ENCODE assay signal across 16 cellular contexts in the genomic region with DNA sequence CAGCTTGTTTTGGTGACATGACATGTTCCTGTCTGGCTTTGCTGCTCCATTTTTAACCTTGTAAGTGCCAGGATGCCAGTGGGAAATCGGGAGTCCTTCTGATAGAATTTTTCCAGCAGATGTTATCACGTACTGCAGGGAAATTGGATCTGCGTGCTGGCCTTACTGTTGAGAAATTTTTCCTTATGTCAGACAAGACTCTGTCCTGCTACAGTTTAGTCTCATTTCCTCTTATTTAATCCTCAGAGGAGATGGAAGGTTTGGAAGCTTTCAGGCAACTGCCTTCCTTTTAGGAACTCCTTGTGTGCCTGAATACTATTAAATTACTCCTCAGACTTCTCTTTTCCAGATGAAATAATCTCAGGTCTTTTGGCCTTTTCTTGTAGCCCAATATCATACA.
DNase-seq lines count a peak whose midpoint lies in the region; ATAC-seq and TF ChIP-seq lines count a peak whose summit lies in the region.
"Had no signal": no experiment of that assay in that cellular context is flagged by ENCODE, and none has a peak within 500 bp of the region (broad histone marks: within the 10 kb centered on the region; RNA-seq: fewer than 3 reads in every experiment).

No MANE protein-coding gene starts in this region.

- H3K9ac ChIP-seq in rectal smooth muscle tissue (ENCODE audit: low read length) = no peak overlapping the region

- no peak overlapping the region for H3K4me3 ChIP-seq in rectal smooth muscle tissue (ENCODE audit: low read length)
- H3K4me3 ChIP-seq: Peyer's patch, thyroid gland had no signal

- peak overlapping the region; percentile 77 for H3K27ac Mint-ChIP-seq in chondrocyte (ENCODE audit: unreplicated experiment)
- H3K27ac Mint-ChIP-seq: activated T-helper 2 cell treated with anti-CD3 and anti-CD28 coated beads, Interferon-gamma antibody, Interleukin-2, Interleukin-4, amounts not matched to agents 10 μg/mL and 5 μg/mL and 100 μg/mL, durations not matched to agents 14 hours and 24 hours and 36 hours; WTC11 had no signal

- H3K27ac ChIP-seq in rectal smooth muscle tissue (ENCODE audit: low read depth, low read length) = peak overlapping the region; percentile 70

- no peak for TF ChIP-seq CTCF in chondrocyte (IDR thresholded peaks at IDR 0.05)

- H3K36me3 ChIP-seq in rectal smooth muscle tissue (ENCODE audit: control insufficient read depth, insufficient read depth, low read length) = peaks cover 37% of the 10 kb centered on the region

- H3K27me3 ChIP-seq in rectal smooth muscle tissue (ENCODE audit: control insufficient read depth, insufficient read depth, low read length) = no peaks in the 10 kb centered on the region
- H3K27me3 ChIP-seq: Peyer's patch, thyroid gland had no signal

- peak; percentile 68 for ATAC-seq in left ventricle myocardium superior
- ATAC-seq: WTC11 had no signal

- intact Hi-C loops in left ventricle myocardium superior (cut with micrococcal nuclease) = no loop called here

- peaks cover 55% of the 10 kb centered on the region for H3K36me3 Mint-ChIP-seq in chondrocyte (ENCODE audit: low read depth)

- H3K4me1 Mint-ChIP-seq in chondrocyte (ENCODE audit: low read depth) = peaks cover 34% of the 10 kb centered on the region
- H3K4me1 Mint-ChIP-seq: CD4-positive, alpha-beta memory T cell; WTC11 had no signal

- DNase-seq in EH (ENCODE audit: low read depth) (peak; percentile 30), chondrocyte (ENCODE audit: low spot score) (no peak), left ventricle myocardium superior (no peak), NCI-H146 (lab: John Stamatoyannopoulos, UW) (no peak), NCI-H345 (lab: John Stamatoyannopoulos, UW) (no peak), activated T-cell treated with anti-CD3 and anti-CD28 coated beads for 4 hours (no peak), NCI-H1436 treated with DMSO at 0.1 percent for 48 hours (lab: John Stamatoyannopoulos, UW) (no peak)
- DNase-seq: CD4-positive, alpha-beta memory T cell; NCI-H187 treated with DMSO at 0.1 percent for 48 hours; NCI-H69; Peyer's patch; stimulated activated CD4-positive, alpha-beta T cell treated with anti-CD3 and anti-CD28 coated beads, Interleukin-4, amount 100 ng/mL, for 24 hours; thyroid gland had no signal

- no peaks in the 10 kb centered on the region for H3K27me3 Mint-ChIP-seq in chondrocyte (ENCODE audit: low read depth)
- H3K27me3 Mint-ChIP-seq: CD4-positive, alpha-beta memory T cell had no signal

- no peak overlapping the region for H3K4me3 Mint-ChIP-seq in chondrocyte (ENCODE audit: unreplicated experiment)
- H3K4me3 Mint-ChIP-seq: CD4-positive, alpha-beta memory T cell; WTC11 had no signal

- H3K4me1 ChIP-seq in rectal smooth muscle tissue (ENCODE audit: control insufficient read depth, insufficient read depth, low read length) = peaks cover 12% of the 10 kb centered on the region
- H3K4me1 ChIP-seq: Peyer's patch had no signal

- no peaks in the 10 kb centered on the region for H3K9me3 Mint-ChIP-seq in chondrocyte (ENCODE audit: low read depth)
- H3K9me3 Mint-ChIP-seq: activated T-helper 2 cell treated with anti-CD3 and anti-CD28 coated beads, Interferon-gamma antibody, Interleukin-2, Interleukin-4, amounts not matched to agents 10 μg/mL and 5 μg/mL and 100 μg/mL, durations not matched to agents 14 hours and 24 hours and 36 hours; CD4-positive, alpha-beta memory T cell; WTC11 had no signal
